ENCODE assay signal across 9 cellular contexts in genomic region chr7:24572014-24572413, GRCh38. TPM values are rescaled to one million over a fixed set of nuclear protein-coding genes. Genes with fewer than 3 reads are reported as not detected.
DNase-seq lines count a peak whose midpoint lies in the region; ATAC-seq and TF ChIP-seq lines count a peak whose summit lies in the region.
"Had no signal": no experiment of that assay in that cellular context is flagged by ENCODE, and none has a peak within 500 bp of the region (broad histone marks: within the 10 kb centered on the region; RNA-seq: fewer than 3 reads in every experiment).

No MANE protein-coding gene starts in this region.

- H3K4me1 Mint-ChIP-seq in activated CD8-positive, alpha-beta memory T cell treated with anti-CD3 and anti-CD28 coated beads, Interleukin-2, amount 10 ng/mL, durations not matched to agents 7 days and 5 days, result peaks cover 27% of the 10 kb centered on the region
- H3K4me1 Mint-ChIP-seq in stimulated activated effector memory CD8-positive, alpha-beta T cell treated with anti-CD3 and anti-CD28 coated beads, Interleukin-12 subunit alpha, Interleukin-12 subunit beta, amount 100 ng/mL, for 72 hours, result peaks cover 29% of the 10 kb centered on the region

- peak; percentile 46 for DNase-seq in activated CD8-positive, alpha-beta memory T cell treated with anti-CD3 and anti-CD28 coated beads, Interleukin-2, amount 10 ng/mL, durations not matched to agents 7 days and 5 days
- DNase-seq in activated CD8-positive, alpha-beta memory T cell treated with anti-CD3 and anti-CD28 coated beads for 24 hours, result no peak
- DNase-seq in fibroblast of the aortic adventitia (ENCODE audit: low read depth) (peak; percentile 1), DMS153 treated with DMSO at 0.1 percent for 48 hours (lab: John Stamatoyannopoulos, UW; ENCODE audit: unreplicated experiment) (no peak), foreskin melanocyte (no peak)
- DNase-seq in stimulated activated effector memory CD8-positive, alpha-beta T cell treated with anti-CD3 and anti-CD28 coated beads, Interleukin-12 subunit alpha, Interleukin-12 subunit beta, amount 100 ng/mL, for 72 hours (ENCODE audit: low spot score in 2 of 2), result no peak
- DNase-seq: NCI-H2227 treated with DMSO at 0.1 percent for 48 hours had no signal

- H3K27me3 Mint-ChIP-seq in activated CD8-positive, alpha-beta memory T cell treated with anti-CD3 and anti-CD28 coated beads, Interleukin-2, amount 10 ng/mL, durations not matched to agents 7 days and 5 days, result peaks cover 47% of the 10 kb centered on the region

- peak overlapping the region; percentile 77 for H3K27ac Mint-ChIP-seq in activated CD8-positive, alpha-beta memory T cell treated with anti-CD3 and anti-CD28 coated beads, Interleukin-2, amount 10 ng/mL, durations not matched to agents 7 days and 5 days
- H3K27ac Mint-ChIP-seq in stimulated activated effector memory CD8-positive, alpha-beta T cell treated with anti-CD3 and anti-CD28 coated beads, Interleukin-12 subunit alpha, Interleukin-12 subunit beta, amount 100 ng/mL, for 72 hours, result peak overlapping the region; percentile 72

- H3K4me3 Mint-ChIP-seq in activated CD8-positive, alpha-beta memory T cell treated with anti-CD3 and anti-CD28 coated beads, Interleukin-2, amount 10 ng/mL, durations not matched to agents 7 days and 5 days, result peak overlapping the region; percentile 76
- peak overlapping the region; percentile 89 for H3K4me3 Mint-ChIP-seq in stimulated activated effector memory CD8-positive, alpha-beta T cell treated with anti-CD3 and anti-CD28 coated beads, Interleukin-12 subunit alpha, Interleukin-12 subunit beta, amount 100 ng/mL, for 72 hours

- no peak for ATAC-seq in activated CD8-positive, alpha-beta memory T cell treated with anti-CD3 and anti-CD28 coated beads, Interleukin-2, amount 10 ng/mL, durations not matched to agents 7 days and 5 days
- ATAC-seq in stimulated activated effector memory CD8-positive, alpha-beta T cell treated with anti-CD3 and anti-CD28 coated beads, Interleukin-12 subunit alpha, Interleukin-12 subunit beta, amount 100 ng/mL, for 72 hours, result peak; percentile 59
- no peak for ATAC-seq in GM21515 (IDR thresholded peaks at IDR 0.05; ENCODE audit: unreplicated experiment)

- peak overlapping the region; percentile 94 for H3K27ac ChIP-seq in VCaP

- TF ChIP-seq CTCF in VCaP (conservative IDR thresholded peaks at IDR 0.05) (no peak), fibroblast of the aortic adventitia (IDR thresholded peaks at IDR 0.05; ENCODE audit: insufficient read depth, low read length) (no peak)

- H3K36me3 Mint-ChIP-seq in activated CD8-positive, alpha-beta memory T cell treated with anti-CD3 and anti-CD28 coated beads, Interleukin-2, amount 10 ng/mL, durations not matched to agents 7 days and 5 days, result no peaks in the 10 kb centered on the region
- H3K36me3 Mint-ChIP-seq in stimulated activated effector memory CD8-positive, alpha-beta T cell treated with anti-CD3 and anti-CD28 coated beads, Interleukin-12 subunit alpha, Interleukin-12 subunit beta, amount 100 ng/mL, for 72 hours, result no peaks in the 10 kb centered on the region

- H3K4me3 ChIP-seq in fibroblast of the aortic adventitia (ENCODE audit: low read depth, low read length), result no peak overlapping the region

- H3K9me3 Mint-ChIP-seq in activated CD8-positive, alpha-beta memory T cell treated with anti-CD3 and anti-CD28 coated beads, Interleukin-2, amount 10 ng/mL, durations not matched to agents 7 days and 5 days (ENCODE audit: low read depth), result no peaks in the 10 kb centered on the region
- no peaks in the 10 kb centered on the region for H3K9me3 Mint-ChIP-seq in stimulated activated effector memory CD8-positive, alpha-beta T cell treated with anti-CD3 and anti-CD28 coated beads, Interleukin-12 subunit alpha, Interleukin-12 subunit beta, amount 100 ng/mL, for 72 hours

- CTCF ChIA-PET in activated CD8-positive, alpha-beta memory T cell treated with anti-CD3 and anti-CD28 coated beads, Interleukin-2, amount 10 ng/mL, durations not matched to agents 7 days and 5 days (lab: Charles Lee), result interaction anchor here (1.3 kb wide), 1 partner anchor 15 kb away, joined by 3 read pairs; no protein-coding TSS in a partner anchor

RNA-seq across cellular contexts. Expression of gene PALS2, which starts 1.2 kb away (rescaled TPM):
- total RNA-seq in activated CD8-positive, alpha-beta memory T cell treated with anti-CD3 and anti-CD28 coated beads, Interleukin-2, amount 10 ng/mL, durations not matched to agents 7 days and 5 days, result 10 to 100 TPM; 17.4 to 28.1 TPM
- total RNA-seq in fibroblast of the aortic adventitia (ENCODE audit: low replicate concordance), result 48.0 and 131 TPM in 2 replicates

Comparison
In these comparisons a context has a peak if more than half of its experiments do, and no peak if none do; other contexts are left out.
1. DNase-seq: peak in activated CD8-positive, alpha-beta memory T cell treated with anti-CD3 and anti-CD28 coated beads, Interleukin-2, amount 10 ng/mL, durations not matched to agents 7 days and 5 days (single experiment) and fibroblast of the aortic adventitia (single experiment); none in activated CD8-positive, alpha-beta memory T cell treated with anti-CD3 and anti-CD28 coated beads for 24 hours (single experiment), stimulated activated effector memory CD8-positive, alpha-beta T cell treated with anti-CD3 and anti-CD28 coated beads, Interleukin-12 subunit alpha, Interleukin-12 subunit beta, amount 100 ng/mL, for 72 hours (0 of 2), DMS153 treated with DMSO at 0.1 percent for 48 hours (single experiment) and foreskin melanocyte (single experiment).